In genomic region chr14:23070262-23071129, GRCh38 we compare ENCODE assay signal across 1 cellular context.
TF ChIP-seq lines count a peak whose summit lies in the region.

No MANE protein-coding gene starts in this region.

TF ChIP-seq in H1, 55 proteins besides CTCF, POLR2A, EP300 and RAD21:
- no peak for TF ChIP-seq RXRA (IDR thresholded peaks at IDR 0.05; ENCODE audit: insufficient read depth, low read depth, low read length)
- no peak for TF ChIP-seq SP4 (IDR thresholded peaks at IDR 0.05; ENCODE audit: low read length)
- no peak for TF ChIP-seq BCL11A (IDR thresholded peaks at IDR 0.05; ENCODE audit: low read depth in 2 of 2, low read length in 2 of 2)
- TF ChIP-seq TBP (IDR thresholded peaks at IDR 0.05; ENCODE audit: low read depth, low read length), result no peak
- no peak for TF ChIP-seq SP2 (IDR thresholded peaks at IDR 0.05; ENCODE audit: low read length)
- no peak for TF ChIP-seq SP1 (IDR thresholded peaks at IDR 0.05; ENCODE audit: low read depth, low read length)
- no peak for TF ChIP-seq EGR1 (IDR thresholded peaks at IDR 0.05; ENCODE audit: borderline replicate concordance, low read depth, low read length)
- TF ChIP-seq CEBPB (IDR thresholded peaks at IDR 0.05; ENCODE audit: low read depth, low read length), result no peak
- no peak for TF ChIP-seq SIRT6 (IDR thresholded peaks at IDR 0.05; ENCODE audit: low read length)
- TF ChIP-seq JUND (IDR thresholded peaks at IDR 0.05; ENCODE audit: low read length), result no peak
- no peak for TF ChIP-seq YY1 (IDR thresholded peaks at IDR 0.05; ENCODE audit: low read depth, low read length)
- no peak for TF ChIP-seq BRCA1 (IDR thresholded peaks at IDR 0.05; ENCODE audit: low read depth, low read length)
- no peak for TF ChIP-seq HDAC2 (IDR thresholded peaks at IDR 0.05; ENCODE audit: borderline replicate concordance in 1 of 2, low read depth in 2 of 2, low read length in 2 of 2)
- no peak for TF ChIP-seq SUZ12 (IDR thresholded peaks at IDR 0.05; ENCODE audit: low read length)
- TF ChIP-seq CBX5 (IDR thresholded peaks at IDR 0.05; ENCODE audit: low read depth, low read length), result no peak
- TF ChIP-seq POLR2AphosphoS5 (IDR thresholded peaks at IDR 0.05; ENCODE audit: low read depth, low read length), result no peak
- TF ChIP-seq CHD2 (IDR thresholded peaks at IDR 0.05; ENCODE audit: low read length), result no peak
- TF ChIP-seq ZNF274 (IDR thresholded peaks at IDR 0.05; ENCODE audit: borderline replicate concordance, extremely low read depth, low read length), result no peak
- TF ChIP-seq, protein P1, sequence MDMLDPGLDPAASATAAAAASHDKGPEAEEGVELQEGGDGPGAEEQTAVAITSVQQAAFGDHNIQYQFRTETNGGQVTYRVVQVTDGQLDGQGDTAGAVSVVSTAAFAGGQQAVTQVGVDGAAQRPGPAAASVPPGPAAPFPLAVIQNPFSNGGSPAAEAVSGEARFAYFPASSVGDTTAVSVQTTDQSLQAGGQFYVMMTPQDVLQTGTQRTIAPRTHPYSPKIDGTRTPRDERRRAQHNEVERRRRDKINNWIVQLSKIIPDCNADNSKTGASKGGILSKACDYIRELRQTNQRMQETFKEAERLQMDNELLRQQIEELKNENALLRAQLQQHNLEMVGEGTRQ (IDR thresholded peaks at IDR 0.05; ENCODE audit: low read length), result no peak
- TF ChIP-seq, protein P2, sequence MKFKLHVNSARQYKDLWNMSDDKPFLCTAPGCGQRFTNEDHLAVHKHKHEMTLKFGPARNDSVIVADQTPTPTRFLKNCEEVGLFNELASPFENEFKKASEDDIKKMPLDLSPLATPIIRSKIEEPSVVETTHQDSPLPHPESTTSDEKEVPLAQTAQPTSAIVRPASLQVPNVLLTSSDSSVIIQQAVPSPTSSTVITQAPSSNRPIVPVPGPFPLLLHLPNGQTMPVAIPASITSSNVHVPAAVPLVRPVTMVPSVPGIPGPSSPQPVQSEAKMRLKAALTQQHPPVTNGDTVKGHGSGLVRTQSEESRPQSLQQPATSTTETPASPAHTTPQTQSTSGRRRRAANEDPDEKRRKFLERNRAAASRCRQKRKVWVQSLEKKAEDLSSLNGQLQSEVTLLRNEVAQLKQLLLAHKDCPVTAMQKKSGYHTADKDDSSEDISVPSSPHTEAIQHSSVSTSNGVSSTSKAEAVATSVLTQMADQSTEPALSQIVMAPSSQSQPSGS (IDR thresholded peaks at IDR 0.05; ENCODE audit: low read length), result no peak
